ENCODE assay signal across 19 cellular contexts in genomic region chr3:172698650-172699049, GRCh38. TPM values are rescaled to one million over a fixed set of nuclear protein-coding genes. Genes with fewer than 3 reads are reported as not detected.
A peak's percentile ranks its signal among the peaks of the same experiment; 100 is the strongest.
DNase-seq lines count a peak whose midpoint lies in the region; ATAC-seq and TF ChIP-seq lines count a peak whose summit lies in the region.
"Had no signal": no experiment of that assay in that cellular context is flagged by ENCODE, and none has a peak within 500 bp of the region (broad histone marks: within the 10 kb centered on the region; RNA-seq: fewer than 3 reads in every experiment).

No MANE protein-coding gene starts in this region.

- no peaks in the 10 kb centered on the region for H3K9me3 Mint-ChIP-seq in activated CD8-positive, alpha-beta memory T cell treated with anti-CD3 and anti-CD28 coated beads, Interleukin-2, amount 10 ng/mL, durations not matched to agents 7 days and 5 days (ENCODE audit: low read depth)

- no peak for TF ChIP-seq EP300 in transverse colon (IDR thresholded peaks at IDR 0.05; ENCODE audit: low read depth)

- H3K4me1 ChIP-seq in lower lobe of right lung (peaks cover 11% of the 10 kb centered on the region), transverse colon (peaks cover 4 to 63% (median 13%) of the 10 kb centered on the region in 4 donors)
- H3K4me1 ChIP-seq: BLaER1, thyroid gland had no signal

- no peaks in the 10 kb centered on the region for H3K36me3 ChIP-seq in lower lobe of right lung
- no peaks in the 10 kb centered on the region for H3K36me3 ChIP-seq in transverse colon
- H3K36me3 ChIP-seq: BLaER1, thyroid gland had no signal

- H3K4me3 Mint-ChIP-seq in activated CD8-positive, alpha-beta memory T cell treated with anti-CD3 and anti-CD28 coated beads, Interleukin-2, amount 10 ng/mL, durations not matched to agents 7 days and 5 days, result no peak overlapping the region

- no peak overlapping the region for H3K27ac Mint-ChIP-seq in activated CD8-positive, alpha-beta memory T cell treated with anti-CD3 and anti-CD28 coated beads, Interleukin-2, amount 10 ng/mL, durations not matched to agents 7 days and 5 days

- H3K4me3 ChIP-seq in NB4 (ENCODE audit: low read depth, low read length) (no peak overlapping the region), lower lobe of right lung (no peak overlapping the region), transverse colon (no peak overlapping the region)
- H3K4me3 ChIP-seq: BLaER1, skin epidermis, thyroid gland had no signal

- no peak for TF ChIP-seq CTCF in NB4 (IDR thresholded peaks at IDR 0.05; ENCODE audit: low read depth, low read length)
- TF ChIP-seq CTCF in lower lobe of right lung (IDR thresholded peaks at IDR 0.05), result no peak
- no peak for TF ChIP-seq CTCF in transverse colon (IDR thresholded peaks at IDR 0.05)

- H3K9me3 ChIP-seq in lower lobe of right lung (no peaks in the 10 kb centered on the region), transverse colon (no peaks in the 10 kb centered on the region)
- H3K9me3 ChIP-seq: BLaER1, thyroid gland had no signal

- no peaks in the 10 kb centered on the region for H3K27me3 ChIP-seq in lower lobe of right lung (ENCODE audit: low read depth)
- no peaks in the 10 kb centered on the region for H3K27me3 ChIP-seq in transverse colon
- H3K27me3 ChIP-seq: BLaER1, thyroid gland had no signal

- TF ChIP-seq POLR2A in NB4 (IDR thresholded peaks at IDR 0.05; ENCODE audit: extremely low read depth, insufficient read length), result no peak
- no peak for TF ChIP-seq POLR2A in transverse colon (IDR thresholded peaks at IDR 0.05)

- ATAC-seq in lower lobe of right lung, result peak; percentile 68 to 78
- ATAC-seq in activated CD8-positive, alpha-beta memory T cell treated with anti-CD3 and anti-CD28 coated beads, Interleukin-2, amount 10 ng/mL, durations not matched to agents 7 days and 5 days, result no peak

- no peaks in the 10 kb centered on the region for H3K27me3 Mint-ChIP-seq in activated CD8-positive, alpha-beta memory T cell treated with anti-CD3 and anti-CD28 coated beads, Interleukin-2, amount 10 ng/mL, durations not matched to agents 7 days and 5 days

- 75 to 76% methylated on average over 6 of the region's 6 CpGs for WGBS in transverse colon (ENCODE audit: low coverage in 1 of 2), 2 donors

- peaks cover 1% of the 10 kb centered on the region for H3K36me3 Mint-ChIP-seq in activated CD8-positive, alpha-beta memory T cell treated with anti-CD3 and anti-CD28 coated beads, Interleukin-2, amount 10 ng/mL, durations not matched to agents 7 days and 5 days

- in situ Hi-C loops in transverse colon (cut with MboI; ENCODE audit: low pct_ligation_motif_present in 1 of 4, low pct_unique_long_range_greater_than_20kb in 1 of 4, low sequenced_read_pairs in 3 of 4), result no loop called here
- in situ Hi-C loops in G401 (cut with HindIII; ENCODE audit: low sequenced_read_pairs), result no loop called here

- H3K27ac ChIP-seq in cingulate gyrus (ENCODE audit: low read depth, low read length) (peak overlapping the region; percentile 11), lower lobe of right lung (peak overlapping the region; percentile 54), transverse colon (peak overlapping the region; percentile 57 to 75 (median 70))
- H3K27ac ChIP-seq: BLaER1, thyroid gland had no signal

- DNase-seq in NB4 (ENCODE audit: low read depth) (peak; percentile 49), lower lobe of right lung (peak; percentile 76), transverse colon (no peak), G401 (ENCODE audit: low spot score) (no peak)
- DNase-seq in activated CD8-positive, alpha-beta memory T cell treated with anti-CD3 and anti-CD28 coated beads, Interleukin-2, amount 10 ng/mL, durations not matched to agents 7 days and 5 days, result no peak
- no peak for DNase-seq in NK-92 treated with Interleukin-12 subunit alpha and Interleukin-12 subunit beta, amount 100 ng/mL, for 24 hours (lab: John Stamatoyannopoulos, UW)
- DNase-seq: activated CD4-positive, CD25-positive, alpha-beta regulatory T cell treated with anti-CD3 and anti-CD28 coated beads, Interleukin-2, amount 50 U/mL, for 72 hours; activated CD8-positive, alpha-beta memory T cell treated with anti-CD3 and anti-CD28 coated beads, Interleukin-2, amount 50 U/mL, for 4 hours; activated naive CD4-positive, alpha-beta T cell; dermis blood vessel endothelial cell; HCEC 1CT; islet precursor cell; KBM-7; NCI-H1417 treated with DMSO at 0.1 percent for 48 hours; T-helper 2 cell; thyroid gland had no signal

- CTCF ChIA-PET in activated CD8-positive, alpha-beta memory T cell treated with anti-CD3 and anti-CD28 coated beads, Interleukin-2, amount 10 ng/mL, durations not matched to agents 7 days and 5 days (lab: Charles Lee), result no interaction called here

- H3K4me1 Mint-ChIP-seq in activated CD8-positive, alpha-beta memory T cell treated with anti-CD3 and anti-CD28 coated beads, Interleukin-2, amount 10 ng/mL, durations not matched to agents 7 days and 5 days, result peaks cover 12% of the 10 kb centered on the region

- intact Hi-C loops in lower lobe of right lung (cut with DNase I), result no loop called here
- intact Hi-C loops in transverse colon (cut with DNase I; ENCODE audit: low total_unique reads), result no loop called here

RNA-seq across cellular contexts. Expression of gene NCEH1, which starts 12.2 kb away (rescaled TPM):
- total RNA-seq in lower lobe of right lung (97.7 TPM), transverse colon (10 to 100 TPM in 3 of 4 donors, 1 to 10 TPM in 1; 2.4 to 88.3 (median 29.3) TPM)
- 0.27 and 0.49 TPM in 2 replicates for total RNA-seq in G401 (2014; rRNA removed; shearing (Covaris generic))
- 10 to 100 TPM in 1 of 2 experiments, 1 to 10 TPM in 1; 8.8 to 11.4 TPM for total RNA-seq in activated CD8-positive, alpha-beta memory T cell treated with anti-CD3 and anti-CD28 coated beads, Interleukin-2, amount 10 ng/mL, durations not matched to agents 7 days and 5 days

RNA-seq across cellular contexts. Expression of gene ECT2, which starts 51.9 kb away (rescaled TPM):
- total RNA-seq in lower lobe of right lung (14.1 TPM), transverse colon (10 to 100 TPM in 3 of 4 donors, 1 to 10 TPM in 1; 4.1 to 23.3 (median 13.2) TPM)
- total RNA-seq in G401 (2014; rRNA removed; shearing (Covaris generic)), result 59.0 and 90.0 TPM in 2 replicates
- 10 to 100 TPM; 73.4 to 82.8 TPM for total RNA-seq in activated CD8-positive, alpha-beta memory T cell treated with anti-CD3 and anti-CD28 coated beads, Interleukin-2, amount 10 ng/mL, durations not matched to agents 7 days and 5 days

Comparison
In these comparisons a context has a peak if more than half of its experiments do, and no peak if none do; other contexts are left out.
1. DNase-seq: peak in NB4 (single experiment) and lower lobe of right lung (single experiment); none in transverse colon (single experiment), G401 (single experiment), activated CD8-positive, alpha-beta memory T cell treated with anti-CD3 and anti-CD28 coated beads, Interleukin-2, amount 10 ng/mL, durations not matched to agents 7 days and 5 days (single experiment) and NK-92 treated with Interleukin-12 subunit alpha and Interleukin-12 subunit beta, amount 100 ng/mL, for 24 hours (single experiment).
2. H3K27ac ChIP-seq: peak in every context shown above with its lines; median percentile 70 in transverse colon; 54 in lower lobe of right lung; 11 in cingulate gyrus.